In genomic region chr20:50735813-50736212, GRCh38 we compare ENCODE assay signal across 1 cellular context.
TF ChIP-seq lines count a peak whose summit lies in the region.

No MANE protein-coding gene starts in this region.

TF ChIP-seq in HepG2, 621 proteins besides CTCF, POLR2A, EP300 and RAD21:
- TF ChIP-seq, protein P1, sequence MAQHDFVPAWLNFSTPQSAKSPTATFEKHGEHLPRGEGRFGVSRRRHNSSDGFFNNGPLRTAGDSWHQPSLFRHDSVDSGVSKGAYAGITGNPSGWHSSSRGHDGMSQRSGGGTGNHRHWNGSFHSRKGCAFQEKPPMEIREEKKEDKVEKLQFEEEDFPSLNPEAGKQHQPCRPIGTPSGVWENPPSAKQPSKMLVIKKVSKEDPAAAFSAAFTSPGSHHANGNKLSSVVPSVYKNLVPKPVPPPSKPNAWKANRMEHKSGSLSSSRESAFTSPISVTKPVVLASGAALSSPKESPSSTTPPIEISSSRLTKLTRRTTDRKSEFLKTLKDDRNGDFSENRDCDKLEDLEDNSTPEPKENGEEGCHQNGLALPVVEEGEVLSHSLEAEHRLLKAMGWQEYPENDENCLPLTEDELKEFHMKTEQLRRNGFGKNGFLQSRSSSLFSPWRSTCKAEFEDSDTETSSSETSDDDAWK (CRISPR knock-in tag; IDR thresholded peaks at IDR 0.05), result no peak
- TF ChIP-seq ZFP41 (CRISPR knock-in tag; IDR thresholded peaks at IDR 0.05; ENCODE audit: borderline replicate concordance) (no peak), SAP130 (CRISPR knock-in tag; IDR thresholded peaks at IDR 0.05; ENCODE audit: low read depth) (peak; percentile 27; the same call in 1 of the 2 replicates), FOXP1 (IDR thresholded peaks at IDR 0.05) (no peak), FOXP1 (CRISPR knock-in tag; IDR thresholded peaks at IDR 0.05) (0 out of 2 replicates have a peak, but pooled peaks have one; percentile 15), ARHGAP35 (CRISPR knock-in tag; IDR thresholded peaks at IDR 0.05; ENCODE audit: borderline replicate concordance) (no peak), ZKSCAN8 (CRISPR knock-in tag; IDR thresholded peaks at IDR 0.05; ENCODE audit: borderline replicate concordance) (no peak), ARID4A (CRISPR knock-in tag; IDR thresholded peaks at IDR 0.05; ENCODE audit: borderline replicate concordance) (no peak), ATF2 (CRISPR knock-in tag; IDR thresholded peaks at IDR 0.05) (no peak)
- TF ChIP-seq, protein P2, sequence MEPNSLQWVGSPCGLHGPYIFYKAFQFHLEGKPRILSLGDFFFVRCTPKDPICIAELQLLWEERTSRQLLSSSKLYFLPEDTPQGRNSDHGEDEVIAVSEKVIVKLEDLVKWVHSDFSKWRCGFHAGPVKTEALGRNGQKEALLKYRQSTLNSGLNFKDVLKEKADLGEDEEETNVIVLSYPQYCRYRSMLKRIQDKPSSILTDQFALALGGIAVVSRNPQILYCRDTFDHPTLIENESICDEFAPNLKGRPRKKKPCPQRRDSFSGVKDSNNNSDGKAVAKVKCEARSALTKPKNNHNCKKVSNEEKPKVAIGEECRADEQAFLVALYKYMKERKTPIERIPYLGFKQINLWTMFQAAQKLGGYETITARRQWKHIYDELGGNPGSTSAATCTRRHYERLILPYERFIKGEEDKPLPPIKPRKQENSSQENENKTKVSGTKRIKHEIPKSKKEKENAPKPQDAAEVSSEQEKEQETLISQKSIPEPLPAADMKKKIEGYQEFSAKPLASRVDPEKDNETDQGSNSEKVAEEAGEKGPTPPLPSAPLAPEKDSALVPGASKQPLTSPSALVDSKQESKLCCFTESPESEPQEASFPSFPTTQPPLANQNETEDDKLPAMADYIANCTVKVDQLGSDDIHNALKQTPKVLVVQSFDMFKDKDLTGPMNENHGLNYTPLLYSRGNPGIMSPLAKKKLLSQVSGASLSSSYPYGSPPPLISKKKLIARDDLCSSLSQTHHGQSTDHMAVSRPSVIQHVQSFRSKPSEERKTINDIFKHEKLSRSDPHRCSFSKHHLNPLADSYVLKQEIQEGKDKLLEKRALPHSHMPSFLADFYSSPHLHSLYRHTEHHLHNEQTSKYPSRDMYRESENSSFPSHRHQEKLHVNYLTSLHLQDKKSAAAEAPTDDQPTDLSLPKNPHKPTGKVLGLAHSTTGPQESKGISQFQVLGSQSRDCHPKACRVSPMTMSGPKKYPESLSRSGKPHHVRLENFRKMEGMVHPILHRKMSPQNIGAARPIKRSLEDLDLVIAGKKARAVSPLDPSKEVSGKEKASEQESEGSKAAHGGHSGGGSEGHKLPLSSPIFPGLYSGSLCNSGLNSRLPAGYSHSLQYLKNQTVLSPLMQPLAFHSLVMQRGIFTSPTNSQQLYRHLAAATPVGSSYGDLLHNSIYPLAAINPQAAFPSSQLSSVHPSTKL (CRISPR knock-in tag; IDR thresholded peaks at IDR 0.05), result peak; percentile 15; the same call in 1 of the 2 replicates
